Comparison of ENCODE assay signal across 8 cellular contexts in genomic region chr5:75611324-75612210, GRCh38. TPM values are rescaled to one million over a fixed set of nuclear protein-coding genes. Genes with fewer than 3 reads are reported as not detected.
DNase-seq lines count a peak whose midpoint lies in the region; ATAC-seq, FAIRE-seq and TF ChIP-seq lines count a peak whose summit lies in the region.

TSS of gene ANKDD1B (plus strand) at chr5:75611453. CDS start at chr5:75611635, 182 bp downstream.

- H3K27ac ChIP-seq in IMR-90 (ENCODE audit: insufficient read depth, low read length) = peak within 1 kb of the TSS; percentile 5; the same call in 1 of the 2 replicates
- H3K27ac ChIP-seq in endothelial cell of umbilical vein (ENCODE audit: insufficient read depth, low read depth, low read length) = peak within 1 kb of the TSS; percentile 13
- peak within 1 kb of the TSS; percentile 71 to 84 (median 81) for H3K27ac ChIP-seq in upper lobe of left lung

- H3K56ac ChIP-seq in IMR-90 (ENCODE audit: extremely low read depth, insufficient read depth, low read length) = no peak within 1 kb of the TSS; the same call in 1 of the 2 replicates

- no peaks in the 10 kb centered on the region for H3K36me3 Mint-ChIP-seq in mesothelial cell of epicardium

- no peaks in the 10 kb centered on the region for H3K9me3 Mint-ChIP-seq in mesothelial cell of epicardium

- BruUV-seq in IMR-90 (replicated peaks; lab: Mats Ljungman, UMichigan) (no TSS peak), endothelial cell of umbilical vein (replicated peaks; lab: Mats Ljungman, UMichigan) (no TSS peak)

- H2BK15ac ChIP-seq in IMR-90 (ENCODE audit: low read depth, low read length) = no peak within 1 kb of the TSS

- no peaks in the 10 kb centered on the region for H3K9me3 ChIP-seq in IMR-90 (ENCODE audit: control insufficient read depth, insufficient read depth, low read length)
- H3K9me3 ChIP-seq in endothelial cell of umbilical vein (replicated peaks; ENCODE audit: control insufficient read depth, insufficient read depth, low read length) = no peaks in the 10 kb centered on the region
- no peaks in the 10 kb centered on the region for H3K9me3 ChIP-seq in upper lobe of left lung

- H3K9ac ChIP-seq in IMR-90 (ENCODE audit: low read depth, low read length) = peak within 1 kb of the TSS; percentile 52
- peak within 1 kb of the TSS; percentile 59 for H3K9ac ChIP-seq in endothelial cell of umbilical vein (replicated peaks; ENCODE audit: extremely low read depth, insufficient read depth, low read length)

- H2AFZ ChIP-seq in IMR-90 (replicated peaks; ENCODE audit: low read length, poor library complexity) (peak within 1 kb of the TSS; percentile 89), endothelial cell of umbilical vein (ENCODE audit: low read depth, low read length) (peak within 1 kb of the TSS; percentile 98)

- H3K4me3 ChIP-seq in IMR-90 (ENCODE audit: insufficient read depth, low read depth, low read length) (peak within 1 kb of the TSS; percentile 40), endothelial cell of umbilical vein (replicated peaks in 1 of 3; ENCODE audit: insufficient read depth in 1 of 3, low read depth in 1 of 3, low read length in 3 of 3) (peak within 1 kb of the TSS; percentile 53 to 83 (median 70)), upper lobe of left lung (peak within 1 kb of the TSS; percentile 38 to 62 (median 50))

- H4K8ac ChIP-seq in IMR-90 (ENCODE audit: low read depth in 2 of 2, low read length in 2 of 2) = peak within 1 kb of the TSS; percentile 35 to 67; a peak in 3 of 4 replicates

- no peak within 1 kb of the TSS for H4K5ac ChIP-seq in IMR-90 (ENCODE audit: low read depth, low read length)

- H4K20me1 ChIP-seq in IMR-90 (ENCODE audit: insufficient read depth, low read length) = no peaks in the 10 kb centered on the region
- H4K20me1 ChIP-seq in endothelial cell of umbilical vein (replicated peaks; ENCODE audit: control insufficient read depth, extremely low read depth, insufficient read depth, low read length) = no peaks in the 10 kb centered on the region

- no peaks in the 10 kb centered on the region for H3K9me1 ChIP-seq in IMR-90 (ENCODE audit: insufficient read depth, low read length)
- no peaks in the 10 kb centered on the region for H3K9me1 ChIP-seq in endothelial cell of umbilical vein (replicated peaks; ENCODE audit: control insufficient read depth, extremely low read depth, insufficient read depth, low read length)

- H3K27ac Mint-ChIP-seq in mesothelial cell of epicardium = peak within 1 kb of the TSS; percentile 84

- CTCF ChIA-PET in IMR-90 (lab: Yijun Ruan, JAX) (no interaction called here), endothelial cell of umbilical vein (lab: Charles Lee) (interaction anchor here (1.0 to 1.3 kb wide), 3 partner anchors 56 to 70 kb away, joined by 3 to 10 read pairs (median 3); no protein-coding TSS in a partner anchor)

- H3K79me2 ChIP-seq in endothelial cell of umbilical vein (ENCODE audit: control insufficient read depth, insufficient read depth, low read length) = no peaks in the 10 kb centered on the region

- FAIRE-seq in endothelial cell of umbilical vein (lab: Jason Lieb, UNC) = peak; percentile 35

- WGBS in IMR-90 (ENCODE audit: extremely low coverage in 2 of 2, insufficient read length in 1 of 2), 2 experiments = 6% methylated on average over 18 of the region's 52 CpGs; no CpG with 5 or more reads in 1 of the 2 experiments
- 6 to 7% methylated on average over 17 to 37 of the region's 52 CpGs for WGBS in upper lobe of left lung, 2 donors

- H3K27me3 ChIP-seq in IMR-90 (ENCODE audit: control insufficient read depth, insufficient read depth, low read length) = no peaks in the 10 kb centered on the region
- no peaks in the 10 kb centered on the region for H3K27me3 ChIP-seq in endothelial cell of umbilical vein (ENCODE audit: control insufficient read depth in 2 of 2, insufficient read depth in 2 of 2, low read length in 2 of 2)
- H3K27me3 ChIP-seq in upper lobe of left lung = no peaks in the 10 kb centered on the region

- TF ChIP-seq POLR2A in IMR-90 (IDR thresholded peaks at IDR 0.05; ENCODE audit: low read depth, low read length) = no peak
- no peak for TF ChIP-seq POLR2A in endothelial cell of umbilical vein (IDR thresholded peaks at IDR 0.05; ENCODE audit: low read depth, low read length)
- no peak for TF ChIP-seq POLR2A in upper lobe of left lung (IDR thresholded peaks at IDR 0.05)

- H3K36me3 ChIP-seq in IMR-90 (ENCODE audit: control insufficient read depth, insufficient read depth, low read length) (no peaks in the 10 kb centered on the region), endothelial cell of umbilical vein (ENCODE audit: control insufficient read depth in 2 of 2, extremely low read depth in 1 of 2, insufficient read depth in 2 of 2, low read length in 2 of 2) (no peaks in the 10 kb centered on the region), upper lobe of left lung (no peaks in the 10 kb centered on the region)

- dilution Hi-C loops in IMR-90 (cut with HindIII; ENCODE audit: low sequenced_read_pairs, unreplicated experiment) = no loop called here
- dilution Hi-C loops in endothelial cell of umbilical vein (cut with MboI; ENCODE audit: extremely low pct_ligation_motif_present, low sequenced_read_pairs) = no loop called here

- in situ Hi-C loops in IMR-90 (cut with MboI; ENCODE audit: low sequenced_read_pairs) = no loop called here

- H3K4me2 ChIP-seq in IMR-90 (ENCODE audit: low read depth, low read length) = peak within 1 kb of the TSS; percentile 87
- H3K4me2 ChIP-seq in endothelial cell of umbilical vein (ENCODE audit: insufficient read depth, low read length) = peak within 1 kb of the TSS; percentile 93

- DNase-seq in COLO668 (lab: John Stamatoyannopoulos, UW; ENCODE audit: unreplicated experiment) = peak; percentile 8
- peak; percentile 65 for DNase-seq in IMR-90
- peak; percentile 60 for DNase-seq in endothelial cell of umbilical vein (ENCODE audit: low read depth, low spot score)
- DNase-seq in mesothelial cell of epicardium (ENCODE audit: low spot score in 2 of 2, unreplicated experiment in 2 of 2) = peak; percentile 24 to 56
- DNase-seq in upper lobe of left lung = peak; percentile 34 to 83
- DNase-seq in NCI-H345 (lab: John Stamatoyannopoulos, UW) = no peak
- no peak for DNase-seq in effector CD4-positive, alpha-beta T cell

- H3K4ac ChIP-seq in IMR-90 (ENCODE audit: low read depth, low read length) = peak within 1 kb of the TSS; percentile 77

- H2BK20ac ChIP-seq in IMR-90 (ENCODE audit: low read depth, low read length) = no peak within 1 kb of the TSS

- TF ChIP-seq CTCF in IMR-90 (conservative IDR thresholded peaks at IDR 0.05; ENCODE audit: low read depth, low read length) (no peak), endothelial cell of umbilical vein (IDR thresholded peaks at IDR 0.05; ENCODE audit: extremely low read depth in 1 of 2, insufficient read depth in 1 of 2, low read depth in 1 of 2, low read length in 2 of 2) (no peak), mesothelial cell of epicardium (IDR thresholded peaks at IDR 0.05; ENCODE audit: unreplicated experiment) (no peak), upper lobe of left lung (IDR thresholded peaks at IDR 0.05) (no peak)

- H3K4me1 ChIP-seq in IMR-90 (ENCODE audit: control insufficient read depth, insufficient read depth, low read length) (no peaks in the 10 kb centered on the region), endothelial cell of umbilical vein (ENCODE audit: control insufficient read depth, extremely low read depth, insufficient read depth, low read length) (peaks cover 11% of the 10 kb centered on the region), upper lobe of left lung (peaks cover 8 to 19% (median 11%) of the 10 kb centered on the region in 4 donors)

- ATAC-seq in IMR-90 (ENCODE audit: low read depth) = peak; percentile 82
- ATAC-seq in upper lobe of left lung (ENCODE audit: low FRiP score in 2 of 2) = peak; percentile 67 to 80
- no peak for ATAC-seq in HG02884 (IDR thresholded peaks at IDR 0.05; ENCODE audit: unreplicated experiment)

- no peak for TF ChIP-seq EP300 in upper lobe of left lung (IDR thresholded peaks at IDR 0.05)

- intact Hi-C loops in IMR-90 (cut with micrococcal nuclease) (no loop called here), endothelial cell of umbilical vein (cut with micrococcal nuclease) (loop anchor here (2.0 kb wide), 1 partner anchor 57 kb away; no protein-coding TSS in a partner anchor)

- peak within 1 kb of the TSS; percentile 59 for H3K23ac ChIP-seq in IMR-90 (ENCODE audit: low read depth, low read length)

- no peak within 1 kb of the TSS for H2BK5ac ChIP-seq in IMR-90 (ENCODE audit: low read depth, low read length, poor library complexity, severe bottlenecking)

- no peak within 1 kb of the TSS for H2AK5ac ChIP-seq in IMR-90 (ENCODE audit: low read depth, low read length)

- H3K18ac ChIP-seq in IMR-90 (ENCODE audit: low read depth, low read length) = peak within 1 kb of the TSS; percentile 11; the same call in 1 of the 2 replicates

- H3K4me3 Mint-ChIP-seq in mesothelial cell of epicardium = peak within 1 kb of the TSS; percentile 76

- no peak for TF ChIP-seq RAD21 in IMR-90 (IDR thresholded peaks at IDR 0.05; ENCODE audit: low read length)

- H3K4me1 Mint-ChIP-seq in mesothelial cell of epicardium = peaks cover 38% of the 10 kb centered on the region

- POLR2A ChIA-PET in IMR-90 (lab: Charles Lee; ENCODE audit: unreplicated experiment) = no interaction called here
- POLR2A ChIA-PET in endothelial cell of umbilical vein (lab: Charles Lee) = no interaction called here

- H2AK9ac ChIP-seq in IMR-90 (replicated peaks; ENCODE audit: low read depth, low read length, poor library complexity) = peak within 1 kb of the TSS; percentile 70

- H3K14ac ChIP-seq in IMR-90 (replicated peaks; ENCODE audit: low read depth, low read length) = peak within 1 kb of the TSS; percentile 57; the same call in 1 of the 2 replicates

- H3K27me3 Mint-ChIP-seq in mesothelial cell of epicardium (ENCODE audit: low read depth) = no peaks in the 10 kb centered on the region

- H3K79me1 ChIP-seq in IMR-90 (ENCODE audit: low read depth in 1 of 2, low read length in 2 of 2) = no peaks in the 10 kb centered on the region

- peak within 1 kb of the TSS; percentile 3 for H2BK120ac ChIP-seq in IMR-90 (ENCODE audit: low read depth, low read length)

- no peak within 1 kb of the TSS; the same call in 1 of the 2 replicates for H4K91ac ChIP-seq in IMR-90 (ENCODE audit: insufficient read depth, low read depth, low read length)

RNA-seq across cellular contexts. Expression of gene ANKDD1B, which starts in this region (rescaled TPM):
- total RNA-seq in IMR-90 (2012; rRNA removed) (0.28 TPM in 1 of 2 replicates, not detected in the other), endothelial cell of umbilical vein (0.65 and 0.71 TPM in 2 replicates), mesothelial cell of epicardium (0.95 to 1.5 TPM (median 1.1 TPM) in 3 replicates), upper lobe of left lung (1 to 10 TPM in 5 of 6 donors, under 1 TPM in 1; 0.67 to 7.3 (median 4.4) TPM)
- polyA plus RNA-seq in IMR-90 (2012; rRNA removed) (0.16 and 0.24 TPM in 2 replicates), endothelial cell of umbilical vein (0.05 and 0.15 TPM in 2 replicates)
- polyA plus RNA-seq in IMR-90 (2012; cell fraction: cytosol; rRNA removed) = 0.01 TPM in 1 of 2 replicates, not detected in the other
- polyA plus RNA-seq in IMR-90 (2012; cell fraction: nucleus; rRNA removed; ENCODE audit: low replicate concordance) = 0.36 and 1.3 TPM in 2 replicates
- polyA plus RNA-seq in endothelial cell of umbilical vein (2011; cell fraction: cytosol; rRNA removed) = 0.06 and 0.10 TPM in 2 replicates
- polyA plus RNA-seq in endothelial cell of umbilical vein (2011; cell fraction: nucleus; rRNA removed) = 1.7 and 2.4 TPM in 2 replicates
- polyA plus RNA-seq in endothelial cell of umbilical vein (2012) = 0.20 TPM in 1 of 2 replicates, not detected in the other
- polyA minus RNA-seq in endothelial cell of umbilical vein = 0.46 and 0.76 TPM in 2 replicates
- not detected for polyA minus RNA-seq in endothelial cell of umbilical vein (2011; cell fraction: cytosol; rRNA and poly(A)+ RNA removed)
- polyA minus RNA-seq in endothelial cell of umbilical vein (2011; cell fraction: nucleus; rRNA and poly(A)+ RNA removed) = 0.34 and 3.0 TPM in 2 replicates

Comparison
In these comparisons a context has a peak if more than half of its experiments do, and no peak if none do; other contexts are left out.
1. DNase-seq: peak in COLO668 (single experiment), IMR-90 (single experiment), endothelial cell of umbilical vein (single experiment), mesothelial cell of epicardium (2 of 2) and upper lobe of left lung (2 of 2); none in NCI-H345 (single experiment) and effector CD4-positive, alpha-beta T cell (single experiment).
2. H3K27ac ChIP-seq: peak in every context shown above with its lines; median percentile 81 in upper lobe of left lung; 13 in endothelial cell of umbilical vein; 5 in IMR-90.
3. Peak in every context shown above with its lines, with median percentiles within 50 percentile points of each other: H3K4me3 ChIP-seq.